9 cellular contexts compared by ENCODE assay signal in genomic region chr13:32246468-32246867, GRCh38.
DNase-seq lines count a peak whose midpoint lies in the region; ATAC-seq, FAIRE-seq and TF ChIP-seq lines count a peak whose summit lies in the region.
"Had no signal": no experiment of that assay in that cellular context is flagged by ENCODE, and none has a peak within 500 bp of the region (broad histone marks: within the 10 kb centered on the region; RNA-seq: fewer than 3 reads in every experiment).

No MANE protein-coding gene starts in this region.

- no peaks in the 10 kb centered on the region for H3K27me3 ChIP-seq in body of pancreas
- H3K27me3 ChIP-seq: BLaER1 treated with 17β-estradiol and CSF1 and Interleukin-3, amounts not matched to agents 10 nM and 100 nM had no signal

- ATAC-seq in GM19438 (IDR thresholded peaks at IDR 0.05; ENCODE audit: low read depth, unreplicated experiment) (peak; percentile 76), HG03457 (IDR thresholded peaks at IDR 0.05; ENCODE audit: unreplicated experiment) (peak; percentile 94), body of pancreas (peak; percentile 76)

- no peaks in the 10 kb centered on the region for H3K4me1 ChIP-seq in body of pancreas
- H3K4me1 ChIP-seq in kidney (ENCODE audit: control insufficient read depth in 1 of 2, insufficient read depth in 1 of 2, low read depth in 1 of 2, low read length in 2 of 2): no peaks in the 10 kb centered on the region

- DNase-seq in DMS79 treated with DMSO at 0.1 percent for 48 hours (lab: John Stamatoyannopoulos, UW) (peak; percentile 3), DMS79 (lab: John Stamatoyannopoulos, UW) (no peak), SIG-M5 treated with dmso at 0.1 percent for 504 hours (lab: John Stamatoyannopoulos, UW; ENCODE audit: unreplicated experiment) (peak; percentile 83), body of pancreas (peak; percentile 48 to 65 (median 54)), kidney (no peak)
- DNase-seq in stimulated activated CD4-positive, alpha-beta T cell treated with anti-CD3 and anti-CD28 coated beads, Interleukin-4, amount 100 ng/mL, for 48 hours (ENCODE audit: low read depth in 2 of 2): peak; percentile 37 to 40

- FAIRE-seq in kidney (lab: Jason Lieb, UNC): no peak

- TF ChIP-seq POLR2A in body of pancreas (IDR thresholded peaks at IDR 0.05): no peak

- H3K27ac ChIP-seq in body of pancreas (no peak overlapping the region), kidney (ENCODE audit: low read depth in 2 of 2, low read length in 2 of 2) (no peak overlapping the region)
- H3K27ac ChIP-seq: BLaER1 treated with 17β-estradiol and CSF1 and Interleukin-3, amounts not matched to agents 10 nM and 100 nM had no signal

- no peak overlapping the region for H3K4me3 ChIP-seq in body of pancreas
- no peak overlapping the region for H3K4me3 ChIP-seq in kidney (ENCODE audit: low read length in 2 of 2)
- H3K4me3 ChIP-seq: BLaER1 treated with 17β-estradiol and CSF1 and Interleukin-3, amounts not matched to agents 10 nM and 100 nM had no signal

- H3K9ac ChIP-seq in kidney (ENCODE audit: low read length in 2 of 2): no peak overlapping the region
- H3K9ac ChIP-seq: BLaER1 treated with 17β-estradiol and CSF1 and Interleukin-3, amounts not matched to agents 10 nM and 100 nM had no signal

- WGBS in body of pancreas, 2 donors: 85 to 88% methylated on average over 2 of the region's 2 CpGs

- H3K9me3 ChIP-seq in body of pancreas (no peaks in the 10 kb centered on the region), kidney (ENCODE audit: control insufficient read depth in 1 of 2, low read length in 2 of 2) (no peaks in the 10 kb centered on the region)
- H3K9me3 ChIP-seq: BLaER1 treated with 17β-estradiol and CSF1 and Interleukin-3, amounts not matched to agents 10 nM and 100 nM had no signal

- H3K36me3 ChIP-seq in body of pancreas (replicated peaks in 1 of 2; ENCODE audit: insufficient read depth in 1 of 2, low read depth in 2 of 2) (peaks cover 4 to 16% of the 10 kb centered on the region in 2 donors), kidney (ENCODE audit: control insufficient read depth in 1 of 2, insufficient read depth in 2 of 2, low read length in 2 of 2) (peaks cover 0 to 8% of the 10 kb centered on the region in 2 donors)
- H3K36me3 ChIP-seq: BLaER1 treated with 17β-estradiol and CSF1 and Interleukin-3, amounts not matched to agents 10 nM and 100 nM had no signal

- TF ChIP-seq CTCF in body of pancreas (IDR thresholded peaks at IDR 0.05) (peak; percentile 40 to 61 (median 51)), kidney (IDR thresholded peaks at IDR 0.05; ENCODE audit: borderline replicate concordance, extremely low read depth, insufficient read depth) (peak; percentile 60)

- intact Hi-C loops in body of pancreas (cut with DNase I) (no loop called here), kidney (cut with DNase I) (no loop called here)

Comparison
In these comparisons a context has a peak if more than half of its experiments do, and no peak if none do; other contexts are left out.
1. DNase-seq: peak in DMS79 treated with DMSO at 0.1 percent for 48 hours (single experiment), SIG-M5 treated with dmso at 0.1 percent for 504 hours (single experiment), body of pancreas (4 of 4) and stimulated activated CD4-positive, alpha-beta T cell treated with anti-CD3 and anti-CD28 coated beads, Interleukin-4, amount 100 ng/mL, for 48 hours (2 of 2); none in DMS79 (single experiment) and kidney (single experiment).
2. Peak in every context shown above with its lines, with median percentiles within 50 percentile points of each other: ATAC-seq.